ENCODE assay signal across 16 cellular contexts in genomic region chr14:56854325-56854724, GRCh38. TPM values are rescaled to one million over a fixed set of nuclear protein-coding genes. Genes with fewer than 3 reads are reported as not detected.
DNase-seq lines count a peak whose midpoint lies in the region; TF ChIP-seq lines count a peak whose summit lies in the region.
"Had no signal": no experiment of that assay in that cellular context is flagged by ENCODE, and none has a peak within 500 bp of the region (broad histone marks: within the 10 kb centered on the region; RNA-seq: fewer than 3 reads in every experiment).

No MANE protein-coding gene starts in this region.

- H3K9me3 ChIP-seq in prostate gland (no peaks in the 10 kb centered on the region), MM.1S (replicated peaks; ENCODE audit: insufficient read depth, low read length) (no peaks in the 10 kb centered on the region)

- WGBS in prostate gland, result 30% methylated on average over 2 of the region's 2 CpGs

- H3K4me1 ChIP-seq in prostate gland (replicated peaks), result no peaks in the 10 kb centered on the region
- peaks cover 5% of the 10 kb centered on the region; the same call in 1 of the 2 replicates for H3K4me1 ChIP-seq in MM.1S (ENCODE audit: low read length)

- no peak overlapping the region for H2AFZ ChIP-seq in MM.1S (ENCODE audit: low read length)

- no peaks in the 10 kb centered on the region for H3K9me2 ChIP-seq in MM.1S (replicated peaks; ENCODE audit: insufficient read depth, low read length)

- H3K4me2 ChIP-seq in MM.1S (ENCODE audit: low read depth, low read length), result no peak overlapping the region

- in situ Hi-C loops in G401 (cut with HindIII; ENCODE audit: low sequenced_read_pairs), result no loop called here

- TF ChIP-seq CTCF in prostate gland (IDR thresholded peaks at IDR 0.05) (no peak), MM.1S (IDR thresholded peaks at IDR 0.05; ENCODE audit: low read length) (no peak)

- H3K27me3 ChIP-seq in prostate gland (replicated peaks; ENCODE audit: insufficient read depth) (no peaks in the 10 kb centered on the region), MM.1S (replicated peaks; ENCODE audit: insufficient read depth, low read length) (no peaks in the 10 kb centered on the region)

- H3K4me3 ChIP-seq in prostate gland, result no peak overlapping the region
- H3K4me3 ChIP-seq in MM.1S (ENCODE audit: low read length), result no peak overlapping the region

- intact Hi-C loops in prostate gland (cut with DNase I), result no loop called here

- no peaks in the 10 kb centered on the region for H4K20me1 ChIP-seq in MM.1S (ENCODE audit: insufficient read depth, low read length)

- no peaks in the 10 kb centered on the region for H3K79me2 ChIP-seq in MM.1S (ENCODE audit: low read length)

- DNase-seq in G401 (ENCODE audit: low spot score) (peak; percentile 46), NCI-H1694 treated with DMSO at 0.1 percent for 48 hours (lab: John Stamatoyannopoulos, UW) (peak; percentile 60), NCI-H748 treated with DMSO at 0.1 percent for 48 hours (lab: John Stamatoyannopoulos, UW) (peak; percentile 34), prostate gland (ENCODE audit: low spot score) (peak; percentile 49), MM.1S (no peak), GM03348 (ENCODE audit: low spot score) (no peak), NCI-H1105 treated with DMSO at 0.1 percent for 48 hours (lab: John Stamatoyannopoulos, UW) (no peak)
- DNase-seq: ACHN, AML-193, KBM-7, NCI-H187 treated with DMSO at 0.1 percent for 48 hours, NCI-H524, RPMI8226, SIG-M5, T-helper 17 cell had no signal

- no peak overlapping the region for H3K9ac ChIP-seq in MM.1S (ENCODE audit: low read length)

- H3K27ac ChIP-seq in prostate gland (no peak overlapping the region), MM.1S (ENCODE audit: low read length) (no peak overlapping the region)

- TF ChIP-seq POLR2A in prostate gland (IDR thresholded peaks at IDR 0.05), result no peak

- H3F3A ChIP-seq in MM.1S (ENCODE audit: insufficient read depth, low read length), result peaks cover 8% of the 10 kb centered on the region

- H3K36me3 ChIP-seq in prostate gland (no peaks in the 10 kb centered on the region), MM.1S (replicated peaks; ENCODE audit: insufficient read depth, low read length) (no peaks in the 10 kb centered on the region)

RNA-seq across cellular contexts. Expression of gene OTX2, which starts 44.0 kb away (rescaled TPM):
- total RNA-seq in G401 (2014; rRNA removed; shearing (Covaris generic)), result 105 and 128 TPM in 2 replicates
- not detected for total RNA-seq in prostate gland
- total RNA-seq: H4, T-helper 17 cell had no signal

Comparison
In these comparisons a context has a peak if more than half of its experiments do, and no peak if none do; other contexts are left out.
1. DNase-seq: peak in G401 (single experiment), NCI-H1694 treated with DMSO at 0.1 percent for 48 hours (single experiment), NCI-H748 treated with DMSO at 0.1 percent for 48 hours (single experiment) and prostate gland (single experiment); none in MM.1S (single experiment), GM03348 (single experiment) and NCI-H1105 treated with DMSO at 0.1 percent for 48 hours (single experiment).
2. RNA of gene OTX2, which starts 44.0 kb away (total RNA-seq): 105 to 128 TPM in G401; not detected in prostate gland; every median in the first group is over 10 times any median in the second.